In the genomic region with DNA sequence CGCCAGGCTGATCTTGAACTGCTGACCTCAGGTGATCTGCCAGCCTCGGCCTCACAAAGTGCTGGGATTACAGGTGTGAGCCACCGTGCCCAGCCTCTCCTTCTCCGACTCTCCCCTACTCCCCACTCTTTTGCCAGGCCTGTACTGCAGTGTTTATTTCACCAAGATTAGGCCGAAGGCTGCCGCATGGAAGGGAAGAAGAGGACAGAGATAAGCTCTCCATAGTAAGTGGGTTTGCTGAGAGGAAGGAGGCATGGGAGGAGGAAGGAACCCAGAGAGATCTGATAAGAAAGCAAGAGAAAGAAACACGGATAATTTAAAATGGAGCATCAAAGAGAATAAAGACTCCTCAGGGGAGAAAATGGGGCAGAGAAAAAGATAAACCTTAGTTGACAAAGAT, we compare ENCODE assay signal across 29 cellular contexts. TPM values are rescaled to one million over a fixed set of nuclear protein-coding genes. Genes with fewer than 3 reads are reported as not detected.
"Had no signal": no experiment of that assay in that cellular context is flagged by ENCODE, and none has a peak within 500 bp of the region (broad histone marks: within the 10 kb centered on the region; RNA-seq: fewer than 3 reads in every experiment).

No MANE protein-coding gene starts in this region.

- H3K9me3 ChIP-seq: gastrocnemius medialis, mucosa of descending colon, sigmoid colon, uterus had no signal

- H3K36me3 Mint-ChIP-seq: activated naive CD4-positive, alpha-beta T cell treated with anti-CD3 and anti-CD28 coated beads, Interleukin-2, amount 50 U/mL, for 72 hours; natural killer cell treated with Interleukin-12 subunit alpha and Interleukin-12 subunit beta and Interleukin-15 and Interleukin-18, amount 100 ng/mL, for 72 hours; T-cell; type B pancreatic cell; WTC11 had no signal

- H3K4me3 Mint-ChIP-seq: activated CD8-positive, alpha-beta T cell treated with anti-CD3 and anti-CD28 coated beads for 36 hours; activated T-cell treated with anti-CD3 and anti-CD28 coated beads, Interleukin-2, amount 50 U/mL, for 4 hours; natural killer cell treated with Interleukin-12 subunit alpha and Interleukin-12 subunit beta and Interleukin-15 and Interleukin-18, amount 100 ng/mL, for 72 hours; T-cell; type B pancreatic cell; WTC11 had no signal

- ATAC-seq: activated CD8-positive, alpha-beta T cell treated with anti-CD3 and anti-CD28 coated beads for 36 hours; activated naive CD4-positive, alpha-beta T cell treated with anti-CD3 and anti-CD28 coated beads, Interleukin-2, amount 50 U/mL, for 72 hours; activated T-cell treated with anti-CD3 and anti-CD28 coated beads, Interleukin-2, amount 50 U/mL, for 4 hours; gastrocnemius medialis; left ventricle myocardium superior; mucosa of descending colon; natural killer cell treated with Interleukin-12 subunit alpha and Interleukin-12 subunit beta and Interleukin-15 and Interleukin-18, amount 100 ng/mL, for 72 hours; T-cell; WTC11 had no signal

- H3K4me3 ChIP-seq: gastrocnemius medialis, mucosa of descending colon, sigmoid colon, uterus had no signal

- H3K27ac Mint-ChIP-seq: activated CD8-positive, alpha-beta T cell treated with anti-CD3 and anti-CD28 coated beads for 36 hours; natural killer cell treated with Interleukin-12 subunit alpha and Interleukin-12 subunit beta and Interleukin-15 and Interleukin-18, amount 100 ng/mL, for 72 hours; progenitor cell of endocrine pancreas; T-cell; type B pancreatic cell; WTC11 had no signal

- DNase-seq: activated CD4-positive, alpha-beta T cell treated with anti-CD3 and anti-CD28 coated beads, Interleukin-2, amount 50 U/mL, for 1 hour; activated CD8-positive, alpha-beta T cell treated with anti-CD3 and anti-CD28 coated beads for 36 hours; activated naive CD4-positive, alpha-beta T cell; activated T-cell treated with anti-CD3 and anti-CD28 coated beads, Interleukin-2, amount 50 U/mL, for 4 hours; effector CD8-positive, alpha-beta T cell; gastrocnemius medialis; glutamatergic neuron; left ventricle myocardium superior; mucosa of descending colon; retina; sigmoid colon; small intestine; stimulated activated CD4-positive, alpha-beta T cell treated with anti-CD3 and anti-CD28 coated beads, Interleukin-4, amount 100 ng/mL, for 24 hours; stimulated activated naive CD4-positive, alpha-beta T cell treated with Interleukin-2 at 50 U/mL for 16 hours; T-cell; uterus had no signal

- H3K36me3 ChIP-seq: gastrocnemius medialis, sigmoid colon, uterus had no signal

- FAIRE-seq: colon, endometrium, islet of Langerhans, small intestine had no signal

- H3K9me3 Mint-ChIP-seq: activated CD8-positive, alpha-beta T cell treated with anti-CD3 and anti-CD28 coated beads for 36 hours; activated naive CD4-positive, alpha-beta T cell treated with anti-CD3 and anti-CD28 coated beads, Interleukin-2, amount 50 U/mL, for 72 hours; activated T-cell treated with anti-CD3 and anti-CD28 coated beads, Interleukin-2, amount 50 U/mL, for 4 hours; natural killer cell treated with Interleukin-12 subunit alpha and Interleukin-12 subunit beta and Interleukin-15 and Interleukin-18, amount 100 ng/mL, for 72 hours; T-cell; type B pancreatic cell; WTC11 had no signal

- H3K27me3 ChIP-seq: gastrocnemius medialis, sigmoid colon, uterus had no signal

- H3K27ac ChIP-seq: gastrocnemius medialis, sigmoid colon, uterus had no signal

- H3K4me1 ChIP-seq: gastrocnemius medialis, uterus had no signal

RNA-seq across cellular contexts. Expression of a gene that starts 8.7 kb away (rescaled TPM):
- total RNA-seq: epithelial cell of proximal tubule had no signal

RNA-seq across cellular contexts. Expression of a gene that starts 27.2 kb away (rescaled TPM):
- total RNA-seq: activated T-cell treated with anti-CD3 and anti-CD28 coated beads, Interleukin-2, amount 50 U/mL, for 4 hours; epithelial cell of proximal tubule; gastrocnemius medialis; mesenteric fat pad; myocyte; natural killer cell treated with Interleukin-12 subunit alpha and Interleukin-12 subunit beta and Interleukin-15 and Interleukin-18, amount 100 ng/mL, for 72 hours had no signal

RNA-seq across cellular contexts. Expression of a gene that starts 46.4 kb away (rescaled TPM):
- total RNA-seq: dermis microvascular lymphatic vessel endothelial cell, osteoblast had no signal
